8 cellular contexts compared by ENCODE assay signal in genomic region chr15:40695469-40695910, GRCh38. TPM values are rescaled to one million over a fixed set of nuclear protein-coding genes. Genes with fewer than 3 reads are reported as not detected.
DNase-seq lines count a peak whose midpoint lies in the region; ATAC-seq and TF ChIP-seq lines count a peak whose summit lies in the region.

No MANE protein-coding gene starts in this region.

- no peaks in the 10 kb centered on the region for H3K9me3 Mint-ChIP-seq in activated CD4-positive, alpha-beta memory T cell treated with anti-CD3 and anti-CD28 coated beads, Interleukin-2, amount 10 ng/mL, durations not matched to agents 7 days and 5 days

- no peak for TF ChIP-seq POLR2A in gastrocnemius medialis (IDR thresholded peaks at IDR 0.05)

- peak overlapping the region; percentile 99 for H3K4me3 Mint-ChIP-seq in activated CD4-positive, alpha-beta memory T cell treated with anti-CD3 and anti-CD28 coated beads, Interleukin-2, amount 10 ng/mL, durations not matched to agents 7 days and 5 days

- peak overlapping the region in 7 of 10 donors; percentile 95 to 100 (median 99) for H3K27ac ChIP-seq in heart right ventricle
- peak overlapping the region; percentile 99 to 100 (median 100) for H3K27ac ChIP-seq in gastrocnemius medialis

- H3K4me1 ChIP-seq in heart right ventricle (peaks cover 0 to 24% (median 18%) of the 10 kb centered on the region in 9 donors), gastrocnemius medialis (peaks cover 16 to 20% of the 10 kb centered on the region in 2 donors)

- in situ Hi-C loops in gastrocnemius medialis (cut with MboI; ENCODE audit: low sequenced_read_pairs in 4 of 4), result loop anchor here in 2 of 4 donors (10.0 to 25.0 kb wide), 3 partner anchors 92 to 199 kb away; partner anchors contain the start of gene VPS18 (in 1 of the 2)

- CTCF ChIA-PET in activated CD4-positive, alpha-beta memory T cell treated with anti-CD3 and anti-CD28 coated beads, Interleukin-2, amount 10 ng/mL, durations not matched to agents 7 days and 5 days (lab: Charles Lee), result interaction anchor here (0.8 to 3.0 kb wide), 17 partner anchors 9 to 536 kb away, joined by 3 to 22 read pairs (median 4); partner anchors contain the start of genes CCDC32, CHP1, EXD1 and KNL1

- H3K27me3 ChIP-seq in heart right ventricle (no peaks in the 10 kb centered on the region), gastrocnemius medialis (no peaks in the 10 kb centered on the region)

- POLR2A ChIA-PET in activated CD4-positive, alpha-beta memory T cell treated with anti-CD3 and anti-CD28 coated beads, Interleukin-2, amount 10 ng/mL, durations not matched to agents 7 days and 5 days (lab: Charles Lee), result interaction anchor here (0.9 to 4.1 kb wide), 29 partner anchors 8 to 638 kb away, joined by 3 to 51 read pairs (median 8); partner anchors contain the start of genes C15orf62, CCDC32, DNAJC17 and GCHFR

- no peak for DNase-seq in Right ventricle myocardium superior
- no peak for DNase-seq in cardiac septum (ENCODE audit: low spot score)
- no peak for DNase-seq in activated CD4-positive, alpha-beta memory T cell treated with anti-CD3 and anti-CD28 coated beads, Interleukin-2, amount 10 ng/mL, durations not matched to agents 7 days and 5 days
- no peak for DNase-seq in heart right ventricle
- no peak for DNase-seq in gastrocnemius medialis
- DNase-seq in NCI-H82 treated with DMSO at 0.1 percent for 48 hours (lab: John Stamatoyannopoulos, UW; ENCODE audit: unreplicated experiment), result no peak
- DNase-seq in putamen (ENCODE audit: low spot score), result no peak

- intact Hi-C loops in Right ventricle myocardium superior (cut with DNase I), result loop anchor here (10.0 kb wide), 1 partner anchor 59 kb away; the partner anchor contains the start of gene RMDN3
- intact Hi-C loops in cardiac septum (cut with DNase I), result loop anchor here (5.0 kb wide), 1 partner anchor 57 kb away; no protein-coding TSS in a partner anchor
- intact Hi-C loops in heart right ventricle (cut with DNase I), result loop anchor here in 4 of 10 donors (1.0 to 10.0 kb wide), 4 partner anchors 57 to 199 kb away; partner anchors contain the start of genes DNAJC17 (in 1 of the 4), VPS18 (in 1 of the 4) and ZFYVE19 (in 1 of the 4)
- intact Hi-C loops in gastrocnemius medialis (cut with DNase I; ENCODE audit: low total_unique reads), result loop anchor here (1.0 to 2.0 kb wide), 3 partner anchors 59 to 112 kb away; partner anchors contain the start of genes DNAJC17, RMDN3 and ZFYVE19

- H3K4me3 ChIP-seq in heart right ventricle (peak overlapping the region; percentile 52 to 90 (median 84)), gastrocnemius medialis (peak overlapping the region; percentile 92 to 99 (median 94))

- peaks cover 50% of the 10 kb centered on the region for H3K4me1 Mint-ChIP-seq in activated CD4-positive, alpha-beta memory T cell treated with anti-CD3 and anti-CD28 coated beads, Interleukin-2, amount 10 ng/mL, durations not matched to agents 7 days and 5 days

- 1 to 2% methylated on average over 25 of the region's 25 CpGs for WGBS in heart right ventricle, 2 donors

- H3K9me3 ChIP-seq in heart right ventricle, result no peaks in the 10 kb centered on the region
- no peaks in the 10 kb centered on the region for H3K9me3 ChIP-seq in gastrocnemius medialis

- peak overlapping the region; percentile 100 for H3K27ac Mint-ChIP-seq in activated CD4-positive, alpha-beta memory T cell treated with anti-CD3 and anti-CD28 coated beads, Interleukin-2, amount 10 ng/mL, durations not matched to agents 7 days and 5 days

- ATAC-seq in Right ventricle myocardium superior (ENCODE audit: poor library complexity) (peak; percentile 11), HG03103 (IDR thresholded peaks at IDR 0.05; ENCODE audit: low read depth, unreplicated experiment) (peak; percentile 24), heart right ventricle (peak in 1 of 8 donors; percentile 50), gastrocnemius medialis (no peak)

- no peaks in the 10 kb centered on the region for H3K27me3 Mint-ChIP-seq in activated CD4-positive, alpha-beta memory T cell treated with anti-CD3 and anti-CD28 coated beads, Interleukin-2, amount 10 ng/mL, durations not matched to agents 7 days and 5 days

- TF ChIP-seq CTCF in heart right ventricle (IDR thresholded peaks at IDR 0.05) (no peak), gastrocnemius medialis (IDR thresholded peaks at IDR 0.05 in 4 of 5, conservative IDR thresholded peaks at IDR 0.05 in 1 of 5) (no peak)

- peaks cover 0 to 33% (median 0%) of the 10 kb centered on the region in 9 donors for H3K36me3 ChIP-seq in heart right ventricle
- peaks cover 0 to 9% of the 10 kb centered on the region in 2 donors for H3K36me3 ChIP-seq in gastrocnemius medialis

- peaks cover 46% of the 10 kb centered on the region for H3K36me3 Mint-ChIP-seq in activated CD4-positive, alpha-beta memory T cell treated with anti-CD3 and anti-CD28 coated beads, Interleukin-2, amount 10 ng/mL, durations not matched to agents 7 days and 5 days (ENCODE audit: low read depth)

RNA-seq across cellular contexts. Expression of gene RAD51, which starts 0.5 kb away (rescaled TPM):
- total RNA-seq in Right ventricle myocardium superior (0.43 TPM), cardiac septum (0.51 TPM), heart right ventricle (1 to 10 TPM in 2 of 10 donors, under 1 TPM in 8; 0.30 to 3.6 (median 0.76) TPM), gastrocnemius medialis (under 1 TPM in 3 of 4 donors, not detected in 1; 0.56 to 0.75 (median 0.60) TPM)
- total RNA-seq in activated CD4-positive, alpha-beta memory T cell treated with anti-CD3 and anti-CD28 coated beads, Interleukin-2, amount 10 ng/mL, durations not matched to agents 7 days and 5 days, result 10 to 100 TPM; 50.9 to 60.4 TPM
- polyA plus RNA-seq in heart right ventricle, result under 1 TPM in 1 of 2 donors, not detected in 1; 0.43 TPM

RNA-seq across cellular contexts. Expression of gene RMDN3, which starts 59.6 kb away (rescaled TPM):
- total RNA-seq in Right ventricle myocardium superior (17.3 TPM), cardiac septum (21.1 TPM), heart right ventricle (10 to 100 TPM; 12.2 to 20.9 (median 17.6) TPM), gastrocnemius medialis (10 to 100 TPM; 12.7 to 55.3 (median 19.6) TPM)
- total RNA-seq in activated CD4-positive, alpha-beta memory T cell treated with anti-CD3 and anti-CD28 coated beads, Interleukin-2, amount 10 ng/mL, durations not matched to agents 7 days and 5 days, result 10 to 100 TPM; 28.4 to 30.5 TPM
- 10 to 100 TPM; 16.2 to 21.7 TPM for polyA plus RNA-seq in heart right ventricle

Comparison
In these comparisons a context has a peak if more than half of its experiments do, and no peak if none do; other contexts are left out.
1. ATAC-seq: peak in Right ventricle myocardium superior (single experiment) and HG03103 (single experiment); none in gastrocnemius medialis (0 of 2).
2. RNA of gene RAD51, which starts 0.5 kb away (total RNA-seq): 50.9 to 60.4 TPM in activated CD4-positive, alpha-beta memory T cell treated with anti-CD3 and anti-CD28 coated beads, Interleukin-2, amount 10 ng/mL, durations not matched to agents 7 days and 5 days; 0.30 to 3.6 TPM in heart right ventricle, 0.56 to 0.75 TPM in gastrocnemius medialis, 0.51 TPM in cardiac septum (single experiment) and 0.43 TPM in Right ventricle myocardium superior (single experiment); every median in the first group is over 10 times any median in the second.